9 cellular contexts compared by ENCODE assay signal in genomic region chr1:113804421-113805255, GRCh38. TPM values are rescaled to one million over a fixed set of nuclear protein-coding genes. Genes with fewer than 3 reads are reported as not detected.
A peak's percentile ranks its signal among the peaks of the same experiment; 100 is the strongest.
DNase-seq lines count a peak whose midpoint lies in the region; ATAC-seq and TF ChIP-seq lines count a peak whose summit lies in the region.
"Had no signal": no experiment of that assay in that cellular context is flagged by ENCODE, and none has a peak within 500 bp of the region (broad histone marks: within the 10 kb centered on the region; RNA-seq: fewer than 3 reads in every experiment).

No MANE protein-coding gene starts in this region.

- no peak overlapping the region for H3K14ac ChIP-seq in neuronal stem cell (ENCODE audit: low read length)

- DNase-seq in Caco-2 (peak in 1 of 2 experiments; percentile 17), NB4 (ENCODE audit: low read depth) (peak; percentile 61), natural killer cell (no peak), neuronal stem cell (ENCODE audit: low spot score) (no peak), NCI-H510A (lab: John Stamatoyannopoulos, UW) (no peak)
- DNase-seq in effector memory CD8-positive, alpha-beta T cell: no peak
- DNase-seq in activated effector memory CD4-positive, alpha-beta T cell treated with Interleukin-2 at 50 U/mL for 16 hours: no peak
- DNase-seq: stimulated activated CD4-positive, alpha-beta T cell treated with anti-CD3 and anti-CD28 coated beads, Interleukin-15, amount 100 ng/mL, for 24 hours had no signal

- no peak overlapping the region for H2AFZ ChIP-seq in neuronal stem cell (ENCODE audit: low read length)

- no peak overlapping the region for H2BK15ac ChIP-seq in neuronal stem cell (ENCODE audit: low read length)

- no peak for TF ChIP-seq POLR2A in NB4 (IDR thresholded peaks at IDR 0.05; ENCODE audit: extremely low read depth, insufficient read length)

- POLR2A ChIA-PET in Caco-2 (lab: Charles Lee): no interaction called here

- H3K27me3 Mint-ChIP-seq in Caco-2 (ENCODE audit: insufficient read depth, unreplicated experiment) (no peaks in the 10 kb centered on the region), natural killer cell (ENCODE audit: low read depth in 2 of 2) (no peaks in the 10 kb centered on the region)
- H3K27me3 Mint-ChIP-seq in effector memory CD8-positive, alpha-beta T cell: no peaks in the 10 kb centered on the region

- BruUV-seq in Caco-2 (replicated peaks; lab: Mats Ljungman, UMichigan): no TSS peak

- no peak overlapping the region for H2BK12ac ChIP-seq in neuronal stem cell (ENCODE audit: low read length)

- no peaks in the 10 kb centered on the region for H3K36me3 ChIP-seq in Caco-2 (ENCODE audit: control insufficient read depth, insufficient read depth, low read length)
- H3K36me3 ChIP-seq in neuronal stem cell (replicated peaks in 1 of 2; ENCODE audit: control insufficient read depth in 2 of 2, insufficient read depth in 2 of 2, low read length in 2 of 2): peaks cover 0 to 30% of the 10 kb centered on the region in 2 donors

- H3K36me3 Mint-ChIP-seq in Caco-2 (ENCODE audit: insufficient read depth, unreplicated experiment) (no peaks in the 10 kb centered on the region), natural killer cell (no peaks in the 10 kb centered on the region)
- peaks cover 35% of the 10 kb centered on the region for H3K36me3 Mint-ChIP-seq in effector memory CD8-positive, alpha-beta T cell (ENCODE audit: insufficient read depth)

- no peak overlapping the region for H3K4ac ChIP-seq in neuronal stem cell (ENCODE audit: low read length)

- H3K79me1 ChIP-seq in neuronal stem cell (ENCODE audit: low read depth, low read length): peaks cover 2% of the 10 kb centered on the region

- H3K4me1 ChIP-seq in Caco-2: peaks cover 18% of the 10 kb centered on the region
- no peaks in the 10 kb centered on the region for H3K4me1 ChIP-seq in neuronal stem cell (ENCODE audit: control insufficient read depth in 2 of 2, insufficient read depth in 1 of 2, low read depth in 1 of 2, low read length in 2 of 2)

- intact Hi-C loops in Caco-2 (cut with micrococcal nuclease; ENCODE audit: unreplicated experiment): loop anchor here (5.0 kb wide), 1 partner anchor 42 kb away; no protein-coding TSS in a partner anchor
- intact Hi-C loops in natural killer cell (cut with micrococcal nuclease): no loop called here

- H3K4me3 Mint-ChIP-seq in Caco-2 (ENCODE audit: unreplicated experiment) (peak overlapping the region; percentile 33), natural killer cell (no peak overlapping the region)
- H3K4me3 Mint-ChIP-seq in effector memory CD8-positive, alpha-beta T cell: peak overlapping the region; percentile 38 to 56

- H3K27me3 ChIP-seq in Caco-2 (replicated peaks; ENCODE audit: control insufficient read depth, insufficient read depth, low read length): no peaks in the 10 kb centered on the region
- H3K27me3 ChIP-seq in neuronal stem cell (ENCODE audit: control insufficient read depth in 3 of 3, insufficient read depth in 3 of 3, low read depth in 1 of 3, low read length in 3 of 3): no peaks in the 10 kb centered on the region

- H3K27ac ChIP-seq in neuronal stem cell (replicated peaks; ENCODE audit: low read length): no peak overlapping the region

- H2BK5ac ChIP-seq in neuronal stem cell (ENCODE audit: low read length): no peak overlapping the region

- H3K9me3 Mint-ChIP-seq in Caco-2 (ENCODE audit: unreplicated experiment): no peaks in the 10 kb centered on the region
- H3K9me3 Mint-ChIP-seq in effector memory CD8-positive, alpha-beta T cell: no peaks in the 10 kb centered on the region
- H3K9me3 Mint-ChIP-seq in natural killer cell: no peaks in the 10 kb centered on the region

- no peaks in the 10 kb centered on the region for H3K4me1 Mint-ChIP-seq in Caco-2 (ENCODE audit: low read depth, unreplicated experiment)
- peaks cover 44 to 88% of the 10 kb centered on the region in 2 donors for H3K4me1 Mint-ChIP-seq in effector memory CD8-positive, alpha-beta T cell (ENCODE audit: low read depth in 2 of 2)
- H3K4me1 Mint-ChIP-seq in natural killer cell: peaks cover 58 to 60% of the 10 kb centered on the region in 2 donors

- ATAC-seq in effector memory CD8-positive, alpha-beta T cell (replicated peaks): no peak
- ATAC-seq in natural killer cell: no peak
- ATAC-seq in GM18909 (IDR thresholded peaks at IDR 0.05; ENCODE audit: poor library complexity, unreplicated experiment): no peak

- H3K9me3 ChIP-seq in Caco-2 (no peaks in the 10 kb centered on the region), neuronal stem cell (replicated peaks in 1 of 2; ENCODE audit: control insufficient read depth in 2 of 2, insufficient read depth in 1 of 2, low read depth in 1 of 2, low read length in 2 of 2) (peaks cover 0 to 42% of the 10 kb centered on the region in 2 donors)

- WGBS in neuronal stem cell (ENCODE audit: extremely low coverage in 2 of 2, insufficient read length in 2 of 2, insufficient replicate concordance in 1 of 2), 2 donors: no CpG with 5 or more reads among the region's 8 CpGs

- no peak overlapping the region for H3K9ac ChIP-seq in neuronal stem cell (ENCODE audit: low read depth, low read length, poor library complexity)

- CTCF ChIA-PET in Caco-2 (lab: Charles Lee): interaction anchor here (0.6 kb wide), 1 partner anchor 34 kb away, joined by 4 read pairs; no protein-coding TSS in a partner anchor

- TF ChIP-seq CTCF in Caco-2 (IDR thresholded peaks at IDR 0.05; ENCODE audit: insufficient read depth in 1 of 2, low read depth in 1 of 2, low read length in 1 of 2, severe bottlenecking in 1 of 2, unreplicated experiment in 1 of 2) (no peak), NB4 (IDR thresholded peaks at IDR 0.05; ENCODE audit: low read depth, low read length) (no peak), natural killer cell (IDR thresholded peaks at IDR 0.05) (no peak)

- H3K23ac ChIP-seq in neuronal stem cell (ENCODE audit: low read depth, low read length, poor library complexity): no peak overlapping the region

- H4K8ac ChIP-seq in neuronal stem cell (ENCODE audit: low read depth, low read length): no peak overlapping the region

- H2AK5ac ChIP-seq in neuronal stem cell (ENCODE audit: low read depth, low read length): no peak overlapping the region

- no peak overlapping the region for H3K4me2 ChIP-seq in neuronal stem cell (ENCODE audit: insufficient read depth, low read length, poor library complexity, severe bottlenecking)

- no peak overlapping the region for H3K18ac ChIP-seq in neuronal stem cell (ENCODE audit: low read length)

- H2BK120ac ChIP-seq in neuronal stem cell (ENCODE audit: low read depth, low read length): no peak overlapping the region

- H3K4me3 ChIP-seq in Caco-2 (ENCODE audit: low read depth, low read length) (no peak overlapping the region), NB4 (ENCODE audit: low read depth, low read length) (no peak overlapping the region), neuronal stem cell (ENCODE audit: low read length in 2 of 2) (no peak overlapping the region)

- H3K27ac Mint-ChIP-seq in Caco-2 (ENCODE audit: unreplicated experiment) (peak overlapping the region; percentile 43), natural killer cell (peak overlapping the region; percentile 38 to 40)
- peak overlapping the region in 1 of 2 donors; percentile 49 for H3K27ac Mint-ChIP-seq in effector memory CD8-positive, alpha-beta T cell

- H4K91ac ChIP-seq in neuronal stem cell (ENCODE audit: low read depth, low read length, poor library complexity): no peak overlapping the region

RNA-seq across cellular contexts. Expression of gene RSBN1, which starts 7.6 kb away (rescaled TPM):
- total RNA-seq in Caco-2 (2022) (7.3 and 11.5 TPM in 2 replicates), natural killer cell (10 to 100 TPM; 30.1 to 37.9 (median 36.5) TPM)
- 16.0 TPM for polyA plus RNA-seq in neuronal stem cell (2013, experiment 1 of 2)
- 17.4 TPM for polyA plus RNA-seq in neuronal stem cell (2013, experiment 2 of 2)

RNA-seq across cellular contexts. Expression of gene PHTF1, which starts 45.4 kb away (rescaled TPM):
- 10.4 and 12.7 TPM in 2 replicates for total RNA-seq in Caco-2 (2022)
- 10 to 100 TPM; 37.1 to 40.7 (median 40.6) TPM for total RNA-seq in natural killer cell
- polyA plus RNA-seq in neuronal stem cell (2013, experiment 1 of 2): 35.9 TPM
- polyA plus RNA-seq in neuronal stem cell (2013, experiment 2 of 2): 36.6 TPM
